Comparison of ENCODE assay signal across 20 cellular contexts in genomic region chr1:210700511-210700910, GRCh38.
"Had no signal": no experiment of that assay in that cellular context is flagged by ENCODE, and none has a peak within 500 bp of the region (broad histone marks: within the 10 kb centered on the region; RNA-seq: fewer than 3 reads in every experiment).

No MANE protein-coding gene starts in this region.

- H3K27ac ChIP-seq: neural progenitor cell, spleen, testis, uterus had no signal

- H3K4me3 ChIP-seq: neural progenitor cell, spleen, testis, uterus had no signal

- H3K9me3 ChIP-seq: testis, uterus had no signal

- H3K4me1 ChIP-seq: spleen, testis, uterus had no signal

- H3K36me3 ChIP-seq: neural progenitor cell, spleen, uterus had no signal

- DNase-seq: activated CD4-positive, alpha-beta memory T cell treated with anti-CD3 and anti-CD28 coated beads, Interleukin-2, amount 10 ng/mL, durations not matched to agents 7 days and 5 days; activated CD4-positive, alpha-beta T cell treated with anti-CD3 and anti-CD28 coated beads, Interleukin-2, amount 10 ng/mL, durations not matched to agents 24 days and 14 days; activated effector memory CD4-positive, alpha-beta T cell treated with Interleukin-2 at 50 U/mL for 16 hours; activated naive CD4-positive, alpha-beta T cell treated with anti-CD3 and anti-CD28 coated beads for 36 hours; activated naive CD8-positive, alpha-beta T cell treated with anti-CD3 and anti-CD28 coated beads, Interleukin-2, amount 10 ng/mL, durations not matched to agents 7 days and 5 days; activated T-cell treated with anti-CD3 and anti-CD28 coated beads, Interleukin-2, amount 50 U/mL, for 72 hours; amygdala; effector CD4-positive, alpha-beta T cell; hippocampal formation; kidney glomerular epithelial cell; left ventricle myocardium superior; mesenchymal stem cell; naive thymus-derived CD8-positive, alpha-beta T cell; spleen; stimulated activated CD4-positive, alpha-beta T cell treated with anti-CD3 and anti-CD28 coated beads, Interleukin-4, amount 100 ng/mL, for 1 hour; stimulated activated naive CD4-positive, alpha-beta T cell; testis; trophoblast cell; uterus had no signal

- H3K4me2 ChIP-seq: neural progenitor cell had no signal

- H2AFZ ChIP-seq: neural progenitor cell had no signal

- H3K27me3 ChIP-seq: neural progenitor cell, spleen, testis, uterus had no signal
